ENCODE assay signal across 22 cellular contexts in the genomic region with DNA sequence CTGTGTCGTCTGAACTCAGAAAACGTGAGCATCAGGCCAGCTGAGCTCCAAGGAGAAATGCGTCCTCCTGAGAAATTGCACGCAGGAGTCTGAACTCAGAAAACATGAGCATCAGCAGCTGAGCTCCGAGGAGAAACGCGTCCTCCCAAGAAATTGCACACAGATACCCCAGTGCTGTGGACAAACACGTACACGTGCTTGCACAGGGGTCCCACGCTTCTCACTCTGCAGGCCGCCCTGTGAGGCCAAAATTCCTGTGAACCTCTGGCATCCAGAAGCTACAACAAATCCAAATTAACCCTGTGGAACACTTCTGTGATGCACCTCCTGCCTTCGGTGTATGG.
A peak's percentile ranks its signal among the peaks of the same experiment; 100 is the strongest.
DNase-seq lines count a peak whose midpoint lies in the region; ATAC-seq and TF ChIP-seq lines count a peak whose summit lies in the region.
"Had no signal": no experiment of that assay in that cellular context is flagged by ENCODE, and none has a peak within 500 bp of the region (broad histone marks: within the 10 kb centered on the region; RNA-seq: fewer than 3 reads in every experiment).

No MANE protein-coding gene starts in this region.

- intact Hi-C loops in CD14-positive monocyte (cut with micrococcal nuclease) (no loop called here), body of pancreas (cut with DNase I) (no loop called here), colonic mucosa (cut with DNase I) (no loop called here)

- TF ChIP-seq CTCF in CD14-positive monocyte (IDR thresholded peaks at IDR 0.05), result no peak
- TF ChIP-seq CTCF in body of pancreas (IDR thresholded peaks at IDR 0.05), result no peak
- TF ChIP-seq CTCF in glutamatergic neuron (IDR thresholded peaks at IDR 0.05; ENCODE audit: partially characterized antibody, unreplicated experiment), result no peak
- TF ChIP-seq CTCF in colonic mucosa (IDR thresholded peaks at IDR 0.05), result no peak

- H3K27ac ChIP-seq in body of pancreas, result peak overlapping the region in 3 of 4 donors; percentile 82 to 87 (median 86)
- H3K27ac ChIP-seq in substantia nigra (ENCODE audit: low read depth, low read length, poor library complexity, severe bottlenecking), result peak overlapping the region; percentile 95
- no peak overlapping the region for H3K27ac ChIP-seq in colonic mucosa
- H3K27ac ChIP-seq: PC-9, SJSA1 had no signal

- H3K4me1 ChIP-seq in body of pancreas (peaks cover 30% of the 10 kb centered on the region), colonic mucosa (no peaks in the 10 kb centered on the region)
- H3K4me1 ChIP-seq: BE2C, SJSA1 had no signal

- DNase-seq in CD14-positive monocyte (ENCODE audit: low spot score) (peak; percentile 15), body of pancreas (no peak), glutamatergic neuron (peak; percentile 4), substantia nigra (lab: John Stamatoyannopoulos, UW) (no peak), colonic mucosa (no peak)
- DNase-seq: 8988T, ACHN, BE2C, Calu3, DMS79 treated with DMSO at 0.1 percent for 48 hours, GF-D8, KBM-7, MG63, NCI-H2029, NCI-H446 treated with DMSO at 0.1 percent for 48 hours, NCI-H526 treated with DMSO at 0.1 percent for 48 hours, PC-9, Right ventricle myocardium superior, RPMI8226 had no signal

- H3K4me3 Mint-ChIP-seq in CD14-positive monocyte (no peak overlapping the region), glutamatergic neuron (ENCODE audit: unreplicated experiment) (no peak overlapping the region)

- H3K36me3 Mint-ChIP-seq in CD14-positive monocyte (no peaks in the 10 kb centered on the region), glutamatergic neuron (ENCODE audit: unreplicated experiment) (no peaks in the 10 kb centered on the region)

- H3K27me3 ChIP-seq in body of pancreas, result no peaks in the 10 kb centered on the region
- H3K27me3 ChIP-seq in colonic mucosa, result no peaks in the 10 kb centered on the region
- H3K27me3 ChIP-seq: BE2C, MG63 had no signal

- no peaks in the 10 kb centered on the region for H3K4me1 Mint-ChIP-seq in CD14-positive monocyte
- peaks cover 5% of the 10 kb centered on the region for H3K4me1 Mint-ChIP-seq in glutamatergic neuron (ENCODE audit: low read depth, unreplicated experiment)

- H3K27ac Mint-ChIP-seq in CD14-positive monocyte, result no peak overlapping the region
- no peak overlapping the region for H3K27ac Mint-ChIP-seq in glutamatergic neuron (ENCODE audit: unreplicated experiment)

- no peak for TF ChIP-seq POLR2A in body of pancreas (IDR thresholded peaks at IDR 0.05)

- H3K27me3 Mint-ChIP-seq in CD14-positive monocyte (ENCODE audit: low read depth in 3 of 3) (peaks cover 1 to 2% (median 2%) of the 10 kb centered on the region in 3 donors), glutamatergic neuron (ENCODE audit: unreplicated experiment) (peaks cover 3% of the 10 kb centered on the region)

- WGBS in body of pancreas, 2 donors, result 77 to 87% methylated on average over 11 to 12 of the region's 12 CpGs

- H3K9me3 Mint-ChIP-seq in CD14-positive monocyte (peaks cover 0 to 4% (median 0%) of the 10 kb centered on the region in 7 donors), glutamatergic neuron (ENCODE audit: unreplicated experiment) (peaks cover 4% of the 10 kb centered on the region)

- H3K36me3 ChIP-seq in body of pancreas (replicated peaks in 1 of 2; ENCODE audit: insufficient read depth in 1 of 2, low read depth in 2 of 2), result no peaks in the 10 kb centered on the region
- H3K36me3 ChIP-seq in colonic mucosa, result no peaks in the 10 kb centered on the region
- H3K36me3 ChIP-seq: BE2C, MG63, SJSA1 had no signal

- ATAC-seq in body of pancreas (no peak), HG02885 (IDR thresholded peaks at IDR 0.05; ENCODE audit: poor library complexity, unreplicated experiment) (no peak), HG02870 (IDR thresholded peaks at IDR 0.05; ENCODE audit: unreplicated experiment) (no peak)

- H3K9me3 ChIP-seq in body of pancreas, result no peaks in the 10 kb centered on the region
- no peaks in the 10 kb centered on the region for H3K9me3 ChIP-seq in colonic mucosa
- H3K9me3 ChIP-seq: BE2C, MG63, SJSA1 had no signal

- no peak overlapping the region for H3K4me3 ChIP-seq in body of pancreas
- H3K4me3 ChIP-seq in colonic mucosa, result no peak overlapping the region
- H3K4me3 ChIP-seq: MG63, PC-9, SJSA1 had no signal

- H3K9ac ChIP-seq in colonic mucosa (ENCODE audit: low read depth in 2 of 2, low read length in 2 of 2), result no peak overlapping the region

Comparison
In these comparisons a context has a peak if more than half of its experiments do, and no peak if none do; other contexts are left out.
1. DNase-seq: peak in CD14-positive monocyte (single experiment) and glutamatergic neuron (single experiment); none in body of pancreas (0 of 4), substantia nigra (0 of 49) and colonic mucosa (single experiment).